8 cellular contexts compared by ENCODE assay signal in the genomic region with DNA sequence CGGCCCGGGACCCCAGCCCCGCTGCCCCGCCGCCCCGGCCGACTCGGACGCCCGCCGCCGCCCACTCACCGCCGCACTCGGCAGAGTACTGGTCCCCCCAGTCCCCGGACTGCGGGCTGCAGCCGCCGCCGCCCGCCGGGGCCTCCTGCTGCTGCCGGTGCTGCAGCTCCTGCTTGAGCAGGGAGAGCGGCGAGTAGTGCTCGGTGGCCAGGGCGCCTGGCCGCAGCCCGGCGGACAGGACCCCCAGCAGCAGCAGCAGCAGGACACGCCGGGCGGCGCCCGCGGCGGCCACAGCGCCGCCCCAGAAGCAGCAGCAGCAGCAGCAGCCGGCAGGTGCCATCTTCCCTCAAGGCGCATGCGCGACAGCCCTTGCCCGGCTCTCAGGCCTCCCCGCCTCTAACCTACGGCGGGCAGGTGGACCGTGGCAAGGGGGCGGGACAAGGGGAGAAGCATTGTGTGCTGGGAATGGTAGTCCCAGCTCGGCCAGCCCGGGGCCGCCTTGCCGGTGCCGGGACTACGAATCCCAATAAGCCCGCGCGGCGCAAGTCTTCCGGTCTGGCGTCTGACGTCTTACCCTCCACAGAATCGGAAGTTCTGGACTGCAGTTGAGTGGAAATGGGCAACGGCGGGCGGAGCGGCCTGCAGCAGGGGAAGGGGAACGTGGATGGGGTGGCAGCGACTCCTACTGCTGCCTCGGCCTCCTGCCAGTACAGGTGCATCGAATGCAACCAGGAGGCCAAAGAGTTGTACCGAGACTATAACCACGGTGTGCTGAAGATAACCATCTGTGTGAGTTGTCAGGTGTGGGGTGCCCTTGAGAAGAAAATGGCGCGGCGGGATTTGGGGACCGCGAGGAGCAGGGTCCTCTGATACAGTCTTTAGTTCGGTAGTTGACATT. TPM values are rescaled to one million over a fixed set of nuclear protein-coding genes. Genes with fewer than 3 reads are reported as not detected.
DNase-seq lines count a peak whose midpoint lies in the region; ATAC-seq, FAIRE-seq and TF ChIP-seq lines count a peak whose summit lies in the region.

A gene (plus strand): TSS at position 604 of the 898 bp plus-strand sequence. CDS start 12 bp downstream, at position 616.
A gene with protein sequence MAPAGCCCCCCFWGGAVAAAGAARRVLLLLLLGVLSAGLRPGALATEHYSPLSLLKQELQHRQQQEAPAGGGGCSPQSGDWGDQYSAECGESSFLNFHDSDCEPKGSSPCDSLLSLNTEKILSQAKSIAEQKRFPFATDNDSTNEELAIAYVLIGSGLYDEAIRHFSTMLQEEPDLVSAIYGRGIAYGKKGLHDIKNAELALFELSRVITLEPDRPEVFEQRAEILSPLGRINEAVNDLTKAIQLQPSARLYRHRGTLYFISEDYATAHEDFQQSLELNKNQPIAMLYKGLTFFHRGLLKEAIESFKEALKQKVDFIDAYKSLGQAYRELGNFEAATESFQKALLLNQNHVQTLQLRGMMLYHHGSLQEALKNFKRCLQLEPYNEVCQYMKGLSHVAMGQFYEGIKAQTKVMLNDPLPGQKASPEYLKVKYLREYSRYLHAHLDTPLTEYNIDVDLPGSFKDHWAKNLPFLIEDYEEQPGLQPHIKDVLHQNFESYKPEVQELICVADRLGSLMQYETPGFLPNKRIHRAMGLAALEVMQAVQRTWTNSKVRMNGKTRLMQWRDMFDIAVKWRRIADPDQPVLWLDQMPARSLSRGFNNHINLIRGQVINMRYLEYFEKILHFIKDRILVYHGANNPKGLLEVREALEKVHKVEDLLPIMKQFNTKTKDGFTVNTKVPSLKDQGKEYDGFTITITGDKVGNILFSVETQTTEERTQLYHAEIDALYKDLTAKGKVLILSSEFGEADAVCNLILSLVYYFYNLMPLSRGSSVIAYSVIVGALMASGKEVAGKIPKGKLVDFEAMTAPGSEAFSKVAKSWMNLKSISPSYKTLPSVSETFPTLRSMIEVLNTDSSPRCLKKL (minus strand): TSS at position 371 of the 898 bp plus-strand sequence. CDS start 31 bp downstream, at position 340.

- H3K4me1 ChIP-seq in pancreas = peaks cover 7 to 21% (median 8%) of the 10 kb centered on the region in 3 donors
- peaks cover 5 to 26% (median 15%) of the 10 kb centered on the region in 4 donors for H3K4me1 ChIP-seq in tibial artery

- peak within 1 kb of the TSS; percentile 91 for H3K4me3 Mint-ChIP-seq in activated naive CD8-positive, alpha-beta T cell treated with anti-CD3 and anti-CD28 coated beads, Interleukin-2, amount 50 U/mL, for 24 hours

- intact Hi-C loops in Right ventricle myocardium inferior (cut with DNase I) = loop anchor here (2.0 kb wide), 1 partner anchor 232 kb away; no protein-coding TSS in a partner anchor
- intact Hi-C loops in pancreas (cut with DNase I) = no loop called here
- intact Hi-C loops in tibial artery (cut with DNase I; ENCODE audit: low total_unique reads) = loop anchor here (5.0 to 10.0 kb wide), 3 partner anchors 51 to 181 kb away; a partner anchor contains a TSS

- H3K36me3 ChIP-seq in pancreas (no peaks in the 10 kb centered on the region), tibial artery (peaks cover 0 to 18% (median 0%) of the 10 kb centered on the region in 3 donors)

- peaks cover 20% of the 10 kb centered on the region for H3K36me3 Mint-ChIP-seq in activated naive CD8-positive, alpha-beta T cell treated with anti-CD3 and anti-CD28 coated beads, Interleukin-2, amount 50 U/mL, for 24 hours (ENCODE audit: low read depth)

- peak within 1 kb of the TSS; percentile 40 to 53 (median 50) for H3K27ac ChIP-seq in pancreas
- peak within 1 kb of the TSS; percentile 65 to 69 for H3K27ac ChIP-seq in tibial artery

- TF ChIP-seq CTCF in GM12875 (IDR thresholded peaks at IDR 0.05; ENCODE audit: borderline replicate concordance, insufficient read depth, low read depth, low read length) (peak; percentile 46), pancreas (IDR thresholded peaks at IDR 0.05) (peak in 1 of 4 donors; percentile 8), tibial artery (IDR thresholded peaks at IDR 0.05) (peak; percentile 35 to 42)

- peaks cover 30% of the 10 kb centered on the region for H3K4me1 Mint-ChIP-seq in activated naive CD8-positive, alpha-beta T cell treated with anti-CD3 and anti-CD28 coated beads, Interleukin-2, amount 50 U/mL, for 24 hours

- H3K27ac Mint-ChIP-seq in activated naive CD8-positive, alpha-beta T cell treated with anti-CD3 and anti-CD28 coated beads, Interleukin-2, amount 50 U/mL, for 24 hours = peak within 1 kb of the TSS; percentile 94

- DNase-seq in NCI-H1417 treated with DMSO at 0.1 percent for 48 hours (lab: John Stamatoyannopoulos, UW) (peak; percentile 93), SW480 (ENCODE audit: low spot score) (peak; percentile 99), Right ventricle myocardium inferior (ENCODE audit: missing footprints) (peak; percentile 100), pancreas (peak; percentile 98 to 100 (median 99)), tibial artery (peak; percentile 99)
- DNase-seq in activated naive CD8-positive, alpha-beta T cell treated with anti-CD3 and anti-CD28 coated beads, Interleukin-2, amount 50 U/mL, for 24 hours = peak; percentile 96

- H3K27me3 Mint-ChIP-seq in activated naive CD8-positive, alpha-beta T cell treated with anti-CD3 and anti-CD28 coated beads, Interleukin-2, amount 50 U/mL, for 24 hours = no peaks in the 10 kb centered on the region

- H3K9me3 ChIP-seq in pancreas (no peaks in the 10 kb centered on the region), tibial artery (no peaks in the 10 kb centered on the region)

- H3K9me3 Mint-ChIP-seq in activated naive CD8-positive, alpha-beta T cell treated with anti-CD3 and anti-CD28 coated beads, Interleukin-2, amount 50 U/mL, for 24 hours = no peaks in the 10 kb centered on the region

- H3K27me3 ChIP-seq in pancreas (no peaks in the 10 kb centered on the region), tibial artery (no peaks in the 10 kb centered on the region)

- 1% methylated on average over 62 to 79 of the region's 79 CpGs for WGBS in pancreas, 2 donors

- H3K4me3 ChIP-seq in GM12875 (ENCODE audit: low read depth, low read length) = peak within 1 kb of the TSS; percentile 78
- H3K4me3 ChIP-seq in pancreas = peak within 1 kb of the TSS; percentile 50 to 83 (median 60)
- peak within 1 kb of the TSS; percentile 85 to 95 for H3K4me3 ChIP-seq in tibial artery

- ATAC-seq in HG02798 (IDR thresholded peaks at IDR 0.05; ENCODE audit: poor library complexity, unreplicated experiment) = peak; percentile 95
- peak; percentile 97 for ATAC-seq in activated naive CD8-positive, alpha-beta T cell treated with anti-CD3 and anti-CD28 coated beads, Interleukin-2, amount 50 U/mL, for 24 hours
- ATAC-seq in Right ventricle myocardium inferior = peak; percentile 100
- ATAC-seq in pancreas = peak; percentile 98 to 99 (median 99)

- FAIRE-seq in pancreas (lab: Jason Lieb, UNC) = peak; percentile 80

RNA-seq across cellular contexts. Expression of the first gene that starts in this region (rescaled TPM):
- total RNA-seq in Right ventricle myocardium inferior (17.3 TPM), pancreas (10 to 100 TPM in 1 of 6 donors, 1 to 10 TPM in 5; 7.4 to 11.0 (median 8.9) TPM)
- 10 to 100 TPM; 17.8 to 20.1 TPM for polyA plus RNA-seq in pancreas

RNA-seq across cellular contexts. Expression of the second gene that starts in this region (rescaled TPM):
- total RNA-seq in Right ventricle myocardium inferior (6.7 TPM), pancreas (10 to 100 TPM in 1 of 6 donors, 1 to 10 TPM in 5; 5.3 to 11.9 (median 8.2) TPM)
- polyA plus RNA-seq in pancreas = 10 to 100 TPM in 1 of 2 donors, 1 to 10 TPM in 1; 8.6 to 17.0 TPM

Comparison
In these comparisons a context has a peak if more than half of its experiments do, and no peak if none do; other contexts are left out.
1. Peak in every context shown above with its lines: DNase-seq, ATAC-seq, H3K4me3 ChIP-seq and H3K27ac ChIP-seq.
2. intact Hi-C loops: an anchor here in Right ventricle myocardium inferior (2.0 kb wide) and tibial artery (5.0 to 10.0 kb wide); none called in pancreas.